20 cellular contexts compared by ENCODE assay signal in the genomic region with DNA sequence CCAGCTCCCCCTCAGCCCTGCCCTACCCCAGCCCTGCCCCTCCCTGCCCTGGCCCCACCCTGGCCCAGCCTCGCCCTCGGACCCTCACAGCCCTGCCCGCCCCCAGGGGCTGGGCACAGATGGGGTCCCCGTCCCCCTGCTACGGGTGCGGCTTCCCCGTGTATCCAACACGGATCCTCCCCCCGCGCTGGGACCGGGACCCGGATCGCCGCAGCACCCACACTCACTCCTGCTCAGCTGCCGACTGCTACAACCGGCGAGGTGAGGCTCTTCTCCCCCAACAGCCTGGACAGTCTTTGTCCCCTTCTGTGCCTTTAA. TPM values are rescaled to one million over a fixed set of nuclear protein-coding genes. Genes with fewer than 3 reads are reported as not detected.
DNase-seq lines count a peak whose midpoint lies in the region; ATAC-seq and TF ChIP-seq lines count a peak whose summit lies in the region.
"Had no signal": no experiment of that assay in that cellular context is flagged by ENCODE, and none has a peak within 500 bp of the region (broad histone marks: within the 10 kb centered on the region; RNA-seq: fewer than 3 reads in every experiment).

No MANE protein-coding gene starts in this region.

- H3K4me2 ChIP-seq in BLaER1 = peak overlapping the region; percentile 58; the same call in 1 of the 2 replicates
- peak overlapping the region; percentile 60 for H3K4me2 ChIP-seq in DOHH2 (ENCODE audit: low read length)
- H3K4me2 ChIP-seq: GM23338, KMS-11 had no signal

- peaks cover 3% of the 10 kb centered on the region for H3K79me2 ChIP-seq in DOHH2 (ENCODE audit: control insufficient read depth, low read length)

- POLR2A ChIA-PET in activated naive CD8-positive, alpha-beta T cell treated with anti-CD3 and anti-CD28 coated beads, Interleukin-2, amount 10 ng/mL, durations not matched to agents 7 days and 5 days (lab: Charles Lee) = interaction anchor here (1.2 to 1.7 kb wide), 2 partner anchors 20 to 22 kb away, joined by 4 to 5 read pairs; partner anchors contain the start of gene P2RY11
- POLR2A ChIA-PET in activated CD4-positive, alpha-beta memory T cell treated with anti-CD3 and anti-CD28 coated beads, Interleukin-2, amount 10 ng/mL, durations not matched to agents 7 days and 5 days (lab: Charles Lee) = no interaction called here

- H3K9me3 ChIP-seq in BLaER1 (no peaks in the 10 kb centered on the region), DOHH2 (ENCODE audit: control insufficient read depth, insufficient read depth, low read length) (no peaks in the 10 kb centered on the region)
- H3K9me3 ChIP-seq: SJCRH30 had no signal

- no peak for DNase-seq in activated naive CD8-positive, alpha-beta T cell treated with anti-CD3 and anti-CD28 coated beads, Interleukin-2, amount 10 ng/mL, durations not matched to agents 7 days and 5 days
- DNase-seq in memory B cell (ENCODE audit: low spot score in 2 of 2) (no peak), natural killer cell (no peak), NCI-H524 treated with DMSO at 0.1 percent for 48 hours (lab: John Stamatoyannopoulos, UW) (no peak)
- no peak for DNase-seq in activated CD4-positive, alpha-beta memory T cell treated with anti-CD3 and anti-CD28 coated beads, Interleukin-2, amount 10 ng/mL, durations not matched to agents 7 days and 5 days
- no peak for DNase-seq in stimulated activated CD4-positive, alpha-beta T cell treated with anti-CD3 and anti-CD28 coated beads, Interleukin-12 subunit alpha, Interleukin-12 subunit beta, amount 100 ng/mL, for 4 hours
- DNase-seq: COR-L47, GDM1, NCI-H1417, NCI-H187, NCI-H226, NCI-H524, PC-3, SJCRH30 had no signal

- H3K4me3 Mint-ChIP-seq in activated naive CD8-positive, alpha-beta T cell treated with anti-CD3 and anti-CD28 coated beads, Interleukin-2, amount 10 ng/mL, durations not matched to agents 7 days and 5 days = no peak overlapping the region
- H3K4me3 Mint-ChIP-seq in memory B cell = no peak overlapping the region
- H3K4me3 Mint-ChIP-seq in activated CD4-positive, alpha-beta memory T cell treated with anti-CD3 and anti-CD28 coated beads, Interleukin-2, amount 10 ng/mL, durations not matched to agents 7 days and 5 days = no peak overlapping the region
- H3K4me3 Mint-ChIP-seq in natural killer cell = no peak overlapping the region
- H3K4me3 Mint-ChIP-seq: GM23338 had no signal

- peaks cover 32% of the 10 kb centered on the region for H3K4me1 ChIP-seq in BLaER1
- H3K4me1 ChIP-seq in DOHH2 (ENCODE audit: control insufficient read depth, low read length) = peaks cover 38% of the 10 kb centered on the region
- H3K4me1 ChIP-seq: SJCRH30 had no signal

- no peak for ATAC-seq in activated naive CD8-positive, alpha-beta T cell treated with anti-CD3 and anti-CD28 coated beads, Interleukin-2, amount 10 ng/mL, durations not matched to agents 7 days and 5 days (ENCODE audit: low read depth)
- ATAC-seq in memory B cell (ENCODE audit: low read depth) (no peak), natural killer cell (no peak)
- ATAC-seq: GM23338, HCT116, PC-3 had no signal

- H3F3A ChIP-seq in DOHH2 (ENCODE audit: control insufficient read depth, insufficient read depth) = peaks cover 5% of the 10 kb centered on the region

- H3K27me3 ChIP-seq in BLaER1 (no peaks in the 10 kb centered on the region), DOHH2 (ENCODE audit: control insufficient read depth, low read length) (no peaks in the 10 kb centered on the region)
- H3K27me3 ChIP-seq: SJCRH30 had no signal

- CTCF ChIA-PET in activated CD4-positive, alpha-beta memory T cell treated with anti-CD3 and anti-CD28 coated beads, Interleukin-2, amount 10 ng/mL, durations not matched to agents 7 days and 5 days (lab: Charles Lee) = no interaction called here

- intact Hi-C loops in natural killer cell (cut with micrococcal nuclease) = no loop called here

- H3K27ac ChIP-seq in BLaER1 (peak overlapping the region; percentile 72), DOHH2 (ENCODE audit: low read depth, low read length) (peak overlapping the region; percentile 62; the same call in 1 of the 2 replicates)
- H3K27ac ChIP-seq: KMS-11, SJCRH30 had no signal

- H3K4me1 Mint-ChIP-seq in activated naive CD8-positive, alpha-beta T cell treated with anti-CD3 and anti-CD28 coated beads, Interleukin-2, amount 10 ng/mL, durations not matched to agents 7 days and 5 days = peaks cover 16% of the 10 kb centered on the region
- H3K4me1 Mint-ChIP-seq in memory B cell (peaks cover 28% of the 10 kb centered on the region), natural killer cell (peaks cover 18 to 22% of the 10 kb centered on the region in 2 donors)
- peaks cover 29% of the 10 kb centered on the region for H3K4me1 Mint-ChIP-seq in activated CD4-positive, alpha-beta memory T cell treated with anti-CD3 and anti-CD28 coated beads, Interleukin-2, amount 10 ng/mL, durations not matched to agents 7 days and 5 days
- H3K4me1 Mint-ChIP-seq: GM23338 had no signal

- peaks cover 2% of the 10 kb centered on the region for H3K9me3 Mint-ChIP-seq in activated naive CD8-positive, alpha-beta T cell treated with anti-CD3 and anti-CD28 coated beads, Interleukin-2, amount 10 ng/mL, durations not matched to agents 7 days and 5 days
- H3K9me3 Mint-ChIP-seq in memory B cell (no peaks in the 10 kb centered on the region), natural killer cell (no peaks in the 10 kb centered on the region)
- peaks cover 4% of the 10 kb centered on the region for H3K9me3 Mint-ChIP-seq in activated CD4-positive, alpha-beta memory T cell treated with anti-CD3 and anti-CD28 coated beads, Interleukin-2, amount 10 ng/mL, durations not matched to agents 7 days and 5 days
- H3K9me3 Mint-ChIP-seq: GM23338 had no signal

- H4K20me1 ChIP-seq in BLaER1 (no peaks in the 10 kb centered on the region), DOHH2 (ENCODE audit: control insufficient read depth, insufficient read depth, low read depth, low read length) (no peaks in the 10 kb centered on the region)

- H3K4me3 ChIP-seq in BLaER1 (no peak overlapping the region), DOHH2 (ENCODE audit: low read length) (peak overlapping the region; percentile 50; the same call in 1 of the 2 replicates)
- H3K4me3 ChIP-seq: GM23338, SJCRH30 had no signal

- H3K36me3 ChIP-seq in BLaER1 = peaks cover 50% of the 10 kb centered on the region
- H3K36me3 ChIP-seq in DOHH2 (ENCODE audit: control insufficient read depth, low read length) = peaks cover 15% of the 10 kb centered on the region
- H3K36me3 ChIP-seq: SJCRH30 had no signal

- no peak for TF ChIP-seq CTCF in DOHH2 (IDR thresholded peaks at IDR 0.05; ENCODE audit: low read depth, low read length, poor library complexity, severe bottlenecking)
- TF ChIP-seq CTCF in natural killer cell (IDR thresholded peaks at IDR 0.05) = no peak

- H3K9me2 ChIP-seq in DOHH2 (replicated peaks; ENCODE audit: control insufficient read depth, low read length) = no peaks in the 10 kb centered on the region

- peaks cover 49% of the 10 kb centered on the region for H3K36me3 Mint-ChIP-seq in activated naive CD8-positive, alpha-beta T cell treated with anti-CD3 and anti-CD28 coated beads, Interleukin-2, amount 10 ng/mL, durations not matched to agents 7 days and 5 days
- H3K36me3 Mint-ChIP-seq in memory B cell = peaks cover 29% of the 10 kb centered on the region
- peaks cover 62% of the 10 kb centered on the region for H3K36me3 Mint-ChIP-seq in activated CD4-positive, alpha-beta memory T cell treated with anti-CD3 and anti-CD28 coated beads, Interleukin-2, amount 10 ng/mL, durations not matched to agents 7 days and 5 days (ENCODE audit: low read depth)
- H3K36me3 Mint-ChIP-seq in natural killer cell = peaks cover 5% of the 10 kb centered on the region

- H3K27ac Mint-ChIP-seq in activated naive CD8-positive, alpha-beta T cell treated with anti-CD3 and anti-CD28 coated beads, Interleukin-2, amount 10 ng/mL, durations not matched to agents 7 days and 5 days = peak overlapping the region; percentile 18
- peak overlapping the region; percentile 89 for H3K27ac Mint-ChIP-seq in memory B cell
- no peak overlapping the region for H3K27ac Mint-ChIP-seq in activated CD4-positive, alpha-beta memory T cell treated with anti-CD3 and anti-CD28 coated beads, Interleukin-2, amount 10 ng/mL, durations not matched to agents 7 days and 5 days
- H3K27ac Mint-ChIP-seq in natural killer cell = peak overlapping the region in 1 of 2 donors; percentile 74
- H3K27ac Mint-ChIP-seq: GM23338 had no signal

- 0 out of 2 replicates have a peak overlapping the region, but pooled peaks have one; percentile 10 for H3K9ac ChIP-seq in BLaER1
- H3K9ac ChIP-seq: KMS-11 had no signal

- no peaks in the 10 kb centered on the region for H3K27me3 Mint-ChIP-seq in activated naive CD8-positive, alpha-beta T cell treated with anti-CD3 and anti-CD28 coated beads, Interleukin-2, amount 10 ng/mL, durations not matched to agents 7 days and 5 days
- H3K27me3 Mint-ChIP-seq in memory B cell (no peaks in the 10 kb centered on the region), natural killer cell (ENCODE audit: low read depth in 2 of 2) (no peaks in the 10 kb centered on the region)
- no peaks in the 10 kb centered on the region for H3K27me3 Mint-ChIP-seq in activated CD4-positive, alpha-beta memory T cell treated with anti-CD3 and anti-CD28 coated beads, Interleukin-2, amount 10 ng/mL, durations not matched to agents 7 days and 5 days

RNA-seq across cellular contexts. Expression of gene SHFL, which starts 5.2 kb away (rescaled TPM):
- 100 to 1,000 TPM; 118 to 126 TPM for total RNA-seq in activated naive CD8-positive, alpha-beta T cell treated with anti-CD3 and anti-CD28 coated beads, Interleukin-2, amount 10 ng/mL, durations not matched to agents 7 days and 5 days
- 100 to 1,000 TPM; 103 to 108 TPM for total RNA-seq in activated CD4-positive, alpha-beta memory T cell treated with anti-CD3 and anti-CD28 coated beads, Interleukin-2, amount 10 ng/mL, durations not matched to agents 7 days and 5 days
- total RNA-seq in natural killer cell = 100 to 1,000 TPM; 107 to 111 (median 107) TPM
- total RNA-seq: SJCRH30 had no signal

RNA-seq across cellular contexts. Expression of gene ANGPTL6, which starts 11.1 kb away (rescaled TPM):
- 1 to 10 TPM; 3.8 to 4.7 TPM for total RNA-seq in activated naive CD8-positive, alpha-beta T cell treated with anti-CD3 and anti-CD28 coated beads, Interleukin-2, amount 10 ng/mL, durations not matched to agents 7 days and 5 days
- 1 to 10 TPM; 2.4 TPM for total RNA-seq in activated CD4-positive, alpha-beta memory T cell treated with anti-CD3 and anti-CD28 coated beads, Interleukin-2, amount 10 ng/mL, durations not matched to agents 7 days and 5 days
- 1 to 10 TPM; 2.9 to 5.5 (median 3.3) TPM for total RNA-seq in natural killer cell
- total RNA-seq: A673, GM23338, SJCRH30 had no signal

RNA-seq across cellular contexts. Expression of gene PPAN, which starts 14.8 kb away (rescaled TPM):
- total RNA-seq in activated naive CD8-positive, alpha-beta T cell treated with anti-CD3 and anti-CD28 coated beads, Interleukin-2, amount 10 ng/mL, durations not matched to agents 7 days and 5 days = 100 to 1,000 TPM; 104 to 112 TPM
- total RNA-seq in activated CD4-positive, alpha-beta memory T cell treated with anti-CD3 and anti-CD28 coated beads, Interleukin-2, amount 10 ng/mL, durations not matched to agents 7 days and 5 days = 10 to 100 TPM; 74.3 to 75.6 TPM
- 10 to 100 TPM; 60.0 to 72.2 (median 69.2) TPM for total RNA-seq in natural killer cell

RNA-seq across cellular contexts. Expression of gene P2RY11, which starts 20.2 kb away (rescaled TPM):
- total RNA-seq in activated naive CD8-positive, alpha-beta T cell treated with anti-CD3 and anti-CD28 coated beads, Interleukin-2, amount 10 ng/mL, durations not matched to agents 7 days and 5 days = 10 to 100 TPM; 51.8 to 53.6 TPM
- total RNA-seq in activated CD4-positive, alpha-beta memory T cell treated with anti-CD3 and anti-CD28 coated beads, Interleukin-2, amount 10 ng/mL, durations not matched to agents 7 days and 5 days = 10 to 100 TPM; 33.2 to 33.5 TPM
- total RNA-seq in natural killer cell = 10 to 100 TPM; 44.1 to 52.3 (median 51.0) TPM

RNA-seq across cellular contexts. Expression of gene EIF3G, which starts 28.4 kb away (rescaled TPM):
- total RNA-seq in activated naive CD8-positive, alpha-beta T cell treated with anti-CD3 and anti-CD28 coated beads, Interleukin-2, amount 10 ng/mL, durations not matched to agents 7 days and 5 days = 100 to 1,000 TPM; 262 to 264 TPM
- 100 to 1,000 TPM; 202 to 203 TPM for total RNA-seq in activated CD4-positive, alpha-beta memory T cell treated with anti-CD3 and anti-CD28 coated beads, Interleukin-2, amount 10 ng/mL, durations not matched to agents 7 days and 5 days
- total RNA-seq in natural killer cell = 100 to 1,000 TPM; 377 to 471 (median 423) TPM
